ENCODE assay signal across 8 cellular contexts in the genomic region with DNA sequence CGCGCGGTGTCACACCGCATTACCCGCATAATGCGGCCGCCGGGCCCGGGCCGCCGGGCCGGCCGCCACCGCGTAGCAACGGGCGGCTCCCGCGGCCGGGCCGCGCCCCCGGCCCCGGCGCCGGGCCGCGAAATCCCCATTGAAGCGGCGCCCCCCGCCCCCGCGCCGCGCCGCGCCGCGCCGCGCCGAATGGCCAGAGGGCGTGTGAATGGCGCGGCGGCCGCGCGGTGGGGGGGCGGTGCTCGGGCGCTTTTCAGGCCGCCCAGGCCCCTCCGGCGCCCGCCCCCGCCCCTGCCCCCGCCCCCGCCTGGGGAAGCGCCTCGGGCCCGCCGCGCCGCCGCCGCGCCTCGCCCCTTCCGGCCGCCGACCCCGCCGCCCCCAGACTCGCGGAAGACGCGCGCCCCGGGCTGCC. TPM values are rescaled to one million over a fixed set of nuclear protein-coding genes. Genes with fewer than 3 reads are reported as not detected.
DNase-seq lines count a peak whose midpoint lies in the region; ATAC-seq lines count a peak whose summit lies in the region.

No MANE protein-coding gene starts in this region.

- peaks cover 33% of the 10 kb centered on the region for H3K27me3 ChIP-seq in mononuclear cell (ENCODE audit: insufficient read depth, low read length)

- H3K9me3 ChIP-seq in mononuclear cell (ENCODE audit: low read depth, low read length), result no peaks in the 10 kb centered on the region

- H3K4me1 ChIP-seq in mononuclear cell (ENCODE audit: insufficient read depth, low read length), result peaks cover 32% of the 10 kb centered on the region

- no peaks in the 10 kb centered on the region for H3K9me3 Mint-ChIP-seq in activated CD4-positive, alpha-beta memory T cell treated with anti-CD3 and anti-CD28 coated beads, Interleukin-2, amount 10 ng/mL, durations not matched to agents 7 days and 5 days
- no peaks in the 10 kb centered on the region for H3K9me3 Mint-ChIP-seq in activated CD4-positive, alpha-beta memory T cell treated with anti-CD3 and anti-CD28 coated beads for 36 hours

- peaks cover 42% of the 10 kb centered on the region for H3K27me3 Mint-ChIP-seq in activated CD4-positive, alpha-beta memory T cell treated with anti-CD3 and anti-CD28 coated beads, Interleukin-2, amount 10 ng/mL, durations not matched to agents 7 days and 5 days
- peaks cover 43% of the 10 kb centered on the region for H3K27me3 Mint-ChIP-seq in activated CD4-positive, alpha-beta memory T cell treated with anti-CD3 and anti-CD28 coated beads for 36 hours

- no peaks in the 10 kb centered on the region for H3K36me3 Mint-ChIP-seq in activated CD4-positive, alpha-beta memory T cell treated with anti-CD3 and anti-CD28 coated beads, Interleukin-2, amount 10 ng/mL, durations not matched to agents 7 days and 5 days (ENCODE audit: low read depth)
- H3K36me3 Mint-ChIP-seq in activated CD4-positive, alpha-beta memory T cell treated with anti-CD3 and anti-CD28 coated beads for 36 hours, result no peaks in the 10 kb centered on the region

- peak overlapping the region; percentile 23 for H3K4me3 ChIP-seq in mononuclear cell (ENCODE audit: low read length)

- peak overlapping the region; percentile 66 for H3K4me3 Mint-ChIP-seq in activated CD4-positive, alpha-beta memory T cell treated with anti-CD3 and anti-CD28 coated beads, Interleukin-2, amount 10 ng/mL, durations not matched to agents 7 days and 5 days
- no peak overlapping the region for H3K4me3 Mint-ChIP-seq in activated CD4-positive, alpha-beta memory T cell treated with anti-CD3 and anti-CD28 coated beads for 36 hours

- H3K27ac Mint-ChIP-seq in activated CD4-positive, alpha-beta memory T cell treated with anti-CD3 and anti-CD28 coated beads, Interleukin-2, amount 10 ng/mL, durations not matched to agents 7 days and 5 days, result no peak overlapping the region
- no peak overlapping the region for H3K27ac Mint-ChIP-seq in activated CD4-positive, alpha-beta memory T cell treated with anti-CD3 and anti-CD28 coated beads for 36 hours

- intact Hi-C loops in activated CD4-positive, alpha-beta memory T cell treated with anti-CD3 and anti-CD28 coated beads for 36 hours (cut with micrococcal nuclease), result loop anchor here (5.0 kb wide), 1 partner anchor 46 kb away; a partner anchor contains a TSS

- no peak for ATAC-seq in GM21381 (IDR thresholded peaks at IDR 0.05; ENCODE audit: unreplicated experiment)
- ATAC-seq in GM21515 (IDR thresholded peaks at IDR 0.05; ENCODE audit: unreplicated experiment), result no peak

- no peak for DNase-seq in activated CD4-positive, alpha-beta memory T cell treated with anti-CD3 and anti-CD28 coated beads, Interleukin-2, amount 10 ng/mL, durations not matched to agents 7 days and 5 days
- DNase-seq in activated CD4-positive, alpha-beta memory T cell treated with anti-CD3 and anti-CD28 coated beads for 36 hours, result no peak
- DNase-seq in NCI-H446 treated with DMSO at 0.1 percent for 48 hours (lab: John Stamatoyannopoulos, UW), result peak; percentile 2
- DNase-seq in dermis blood vessel endothelial cell, result peak; percentile 47
- DNase-seq in activated gamma-delta T cell treated with Interleukin-2 at 50 U/mL for 16 hours, result no peak

- H3K4me1 Mint-ChIP-seq in activated CD4-positive, alpha-beta memory T cell treated with anti-CD3 and anti-CD28 coated beads, Interleukin-2, amount 10 ng/mL, durations not matched to agents 7 days and 5 days, result peaks cover 18% of the 10 kb centered on the region
- peaks cover 11% of the 10 kb centered on the region for H3K4me1 Mint-ChIP-seq in activated CD4-positive, alpha-beta memory T cell treated with anti-CD3 and anti-CD28 coated beads for 36 hours (ENCODE audit: low read depth)

- CTCF ChIA-PET in activated CD4-positive, alpha-beta memory T cell treated with anti-CD3 and anti-CD28 coated beads, Interleukin-2, amount 10 ng/mL, durations not matched to agents 7 days and 5 days (lab: Charles Lee), result no interaction called here
- CTCF ChIA-PET in activated CD4-positive, alpha-beta memory T cell treated with anti-CD3 and anti-CD28 coated beads for 36 hours (lab: Charles Lee), result no interaction called here

- POLR2A ChIA-PET in activated CD4-positive, alpha-beta memory T cell treated with anti-CD3 and anti-CD28 coated beads, Interleukin-2, amount 10 ng/mL, durations not matched to agents 7 days and 5 days (lab: Charles Lee), result no interaction called here
- POLR2A ChIA-PET in activated CD4-positive, alpha-beta memory T cell treated with anti-CD3 and anti-CD28 coated beads for 36 hours (lab: Charles Lee), result no interaction called here

RNA-seq across cellular contexts. Expression of a gene that starts 46.9 kb away (rescaled TPM):
- not detected for total RNA-seq in activated CD4-positive, alpha-beta memory T cell treated with anti-CD3 and anti-CD28 coated beads, Interleukin-2, amount 10 ng/mL, durations not matched to agents 7 days and 5 days
- under 1 TPM; 0.12 to 0.19 TPM for total RNA-seq in activated CD4-positive, alpha-beta memory T cell treated with anti-CD3 and anti-CD28 coated beads for 36 hours
- 0.65 and 0.85 TPM in 2 replicates for total RNA-seq in dermis blood vessel endothelial cell
- 0.10 TPM for total RNA-seq in mononuclear cell

Comparison
In these comparisons a context has a peak if more than half of its experiments do, and no peak if none do; other contexts are left out.
1. DNase-seq: peak in NCI-H446 treated with DMSO at 0.1 percent for 48 hours (single experiment) and dermis blood vessel endothelial cell (single experiment); none in activated CD4-positive, alpha-beta memory T cell treated with anti-CD3 and anti-CD28 coated beads, Interleukin-2, amount 10 ng/mL, durations not matched to agents 7 days and 5 days (single experiment), activated CD4-positive, alpha-beta memory T cell treated with anti-CD3 and anti-CD28 coated beads for 36 hours (single experiment) and activated gamma-delta T cell treated with Interleukin-2 at 50 U/mL for 16 hours (single experiment).